ENCODE assay signal across 8 cellular contexts in genomic region chr6:149941583-149942460, GRCh38. TPM values are rescaled to one million over a fixed set of nuclear protein-coding genes. Genes with fewer than 3 reads are reported as not detected.
DNase-seq lines count a peak whose midpoint lies in the region; ATAC-seq and TF ChIP-seq lines count a peak whose summit lies in the region.

Gene ULBP2 (plus strand): TSS chr6:149942014. CDS start chr6:149942073, 59 bp downstream.

- H3K27me3 Mint-ChIP-seq in CD4-positive, CD25-positive, alpha-beta regulatory T cell: peaks cover 64% of the 10 kb centered on the region
- peaks cover 47% of the 10 kb centered on the region for H3K27me3 Mint-ChIP-seq in activated CD4-positive, alpha-beta memory T cell treated with anti-CD3 and anti-CD28 coated beads for 36 hours

- H3K9me3 ChIP-seq in CD4-positive, CD25-positive, alpha-beta regulatory T cell (ENCODE audit: control insufficient read depth in 2 of 2, low read length in 2 of 2): no peaks in the 10 kb centered on the region
- H3K9me3 ChIP-seq in right lobe of liver: no peaks in the 10 kb centered on the region

- peak within 1 kb of the TSS; percentile 86 to 95 (median 94) for H3K4me3 Mint-ChIP-seq in CD4-positive, CD25-positive, alpha-beta regulatory T cell
- peak within 1 kb of the TSS; percentile 85 for H3K4me3 Mint-ChIP-seq in activated CD4-positive, alpha-beta memory T cell treated with anti-CD3 and anti-CD28 coated beads for 36 hours

- H3K4me1 Mint-ChIP-seq in CD4-positive, CD25-positive, alpha-beta regulatory T cell: peaks cover 0 to 50% (median 18%) of the 10 kb centered on the region in 4 donors
- H3K4me1 Mint-ChIP-seq in activated CD4-positive, alpha-beta memory T cell treated with anti-CD3 and anti-CD28 coated beads for 36 hours (ENCODE audit: low read depth): peaks cover 37% of the 10 kb centered on the region

- H3K9me3 Mint-ChIP-seq in CD4-positive, CD25-positive, alpha-beta regulatory T cell: peaks cover 0 to 2% (median 0%) of the 10 kb centered on the region in 7 donors
- H3K9me3 Mint-ChIP-seq in activated CD4-positive, alpha-beta memory T cell treated with anti-CD3 and anti-CD28 coated beads for 36 hours: no peaks in the 10 kb centered on the region

- peaks cover 26% of the 10 kb centered on the region for H3K27me3 ChIP-seq in CD4-positive, CD25-positive, alpha-beta regulatory T cell (ENCODE audit: control insufficient read depth, insufficient read depth, low read length)
- H3K27me3 ChIP-seq in dorsolateral prefrontal cortex (peaks cover 0 to 54% (median 39%) of the 10 kb centered on the region in 45 donors), right lobe of liver (peaks cover 5 to 41% of the 10 kb centered on the region in 2 donors)

- no peak within 1 kb of the TSS for H3K27ac ChIP-seq in CD4-positive, CD25-positive, alpha-beta regulatory T cell (ENCODE audit: insufficient read depth, low read length, poor library complexity, severe bottlenecking)
- peak within 1 kb of the TSS in 10 of 59 donors; percentile 6 to 74 (median 52) for H3K27ac ChIP-seq in dorsolateral prefrontal cortex
- H3K27ac ChIP-seq in right lobe of liver: no peak within 1 kb of the TSS

- no peaks in the 10 kb centered on the region for H3K36me3 Mint-ChIP-seq in CD4-positive, CD25-positive, alpha-beta regulatory T cell
- no peaks in the 10 kb centered on the region for H3K36me3 Mint-ChIP-seq in activated CD4-positive, alpha-beta memory T cell treated with anti-CD3 and anti-CD28 coated beads for 36 hours

- DNase-seq in CD4-positive, CD25-positive, alpha-beta regulatory T cell: peak; percentile 83 to 88 (median 85)
- peak; percentile 58 for DNase-seq in NCI-H748 treated with DMSO at 0.1 percent for 48 hours (lab: John Stamatoyannopoulos, UW)
- DNase-seq in activated CD4-positive, alpha-beta memory T cell treated with anti-CD3 and anti-CD28 coated beads for 36 hours: peak; percentile 94
- DNase-seq in dorsolateral prefrontal cortex: peak; percentile 56 to 91 (median 87)
- peak; percentile 80 to 86 (median 84) for DNase-seq in right lobe of liver
- DNase-seq in stimulated activated CD4-positive, alpha-beta T cell treated with anti-CD3 and anti-CD28 coated beads, Interleukin-2, amount 100 ng/mL, for 4 hours (ENCODE audit: low read depth): peak; percentile 89

- peak; percentile 92 to 93 for ATAC-seq in CD4-positive, CD25-positive, alpha-beta regulatory T cell (ENCODE audit: low read depth in 2 of 2)
- ATAC-seq in HG03378 (IDR thresholded peaks at IDR 0.05; ENCODE audit: unreplicated experiment) (peak; percentile 38), right lobe of liver (peak; percentile 90 to 93 (median 92)), GM21447 (IDR thresholded peaks at IDR 0.05; ENCODE audit: unreplicated experiment) (no peak)

- POLR2A ChIA-PET in activated CD4-positive, alpha-beta memory T cell treated with anti-CD3 and anti-CD28 coated beads for 36 hours (lab: Charles Lee): no interaction called here

- WGBS in right lobe of liver (ENCODE audit: insufficient coverage, low coverage, low lambda C conversion rate, missing lambda C conversion rate): 3% methylated on average over 47 of the region's 62 CpGs

- intact Hi-C loops in activated CD4-positive, alpha-beta memory T cell treated with anti-CD3 and anti-CD28 coated beads for 36 hours (cut with micrococcal nuclease): loop anchor here (1.0 to 5.0 kb wide), 2 partner anchors 21 to 455 kb away; partner anchors contain the start of gene ULBP1
- intact Hi-C loops in dorsolateral prefrontal cortex (cut with DNase I): no loop called here
- intact Hi-C loops in right lobe of liver (cut with DNase I): no loop called here

- H3K4me1 ChIP-seq in CD4-positive, CD25-positive, alpha-beta regulatory T cell (ENCODE audit: control insufficient read depth, insufficient read depth, low read length, poor library complexity, severe bottlenecking): peaks cover 39% of the 10 kb centered on the region
- peaks cover 0 to 16% (median 4%) of the 10 kb centered on the region in 4 donors for H3K4me1 ChIP-seq in right lobe of liver

- H3K27ac Mint-ChIP-seq in CD4-positive, CD25-positive, alpha-beta regulatory T cell: peak within 1 kb of the TSS; percentile 82 to 93 (median 91)
- peak within 1 kb of the TSS; percentile 75 for H3K27ac Mint-ChIP-seq in activated CD4-positive, alpha-beta memory T cell treated with anti-CD3 and anti-CD28 coated beads for 36 hours

- CTCF ChIA-PET in activated CD4-positive, alpha-beta memory T cell treated with anti-CD3 and anti-CD28 coated beads for 36 hours (lab: Charles Lee): interaction anchor here (0.6 to 1.9 kb wide), 2 partner anchors 75 kb away, joined by 4 to 6 read pairs; no protein-coding TSS in a partner anchor

- TF ChIP-seq POLR2A in right lobe of liver (IDR thresholded peaks at IDR 0.05): peak; percentile 32

- H3K36me3 ChIP-seq in CD4-positive, CD25-positive, alpha-beta regulatory T cell (ENCODE audit: control insufficient read depth, insufficient read depth, low read length): no peaks in the 10 kb centered on the region
- H3K36me3 ChIP-seq in right lobe of liver: no peaks in the 10 kb centered on the region

- TF ChIP-seq CTCF in dorsolateral prefrontal cortex (IDR thresholded peaks at IDR 0.05 in 54 of 56, conservative IDR thresholded peaks at IDR 0.05 in 2 of 56; ENCODE audit: low read depth in 1 of 56, partially characterized antibody in 56 of 56) (peak in 2 of 56 donors; percentile 21 to 22), right lobe of liver (IDR thresholded peaks at IDR 0.05) (no peak)

- peak within 1 kb of the TSS; percentile 32 for H3K4me3 ChIP-seq in CD4-positive, CD25-positive, alpha-beta regulatory T cell (ENCODE audit: low read depth, low read length)
- peak within 1 kb of the TSS; percentile 55 to 89 (median 70) for H3K4me3 ChIP-seq in dorsolateral prefrontal cortex
- H3K4me3 ChIP-seq in right lobe of liver: peak within 1 kb of the TSS; percentile 48 to 60 (median 52)

RNA-seq across cellular contexts. Expression of gene ULBP2, which starts in this region (rescaled TPM):
- 9.7 TPM for total RNA-seq in CD4-positive, CD25-positive, alpha-beta regulatory T cell
- under 1 TPM in 1 of 4 donors, not detected in 3; 0.13 TPM for polyA plus RNA-seq in CD4-positive, CD25-positive, alpha-beta regulatory T cell
- total RNA-seq in activated CD4-positive, alpha-beta memory T cell treated with anti-CD3 and anti-CD28 coated beads for 36 hours: 1 to 10 TPM in 1 of 2 experiments, under 1 TPM in 1; 0.90 to 1.2 TPM
- 1 to 10 TPM in 117 of 120 experiments, under 1 TPM in 3; 0.56 to 4.8 (median 2.4) TPM for total RNA-seq in dorsolateral prefrontal cortex
- 1 to 10 TPM in 1 of 6 experiments, under 1 TPM in 5; 0.20 to 1.1 (median 0.26) TPM for total RNA-seq in right lobe of liver
